Comparison of ENCODE assay signal across 24 cellular contexts in genomic region chr17:69059458-69060205, GRCh38. TPM values are rescaled to one million over a fixed set of nuclear protein-coding genes. Genes with fewer than 3 reads are reported as not detected.
A peak's percentile ranks its signal among the peaks of the same experiment; 100 is the strongest.
DNase-seq lines count a peak whose midpoint lies in the region; TF ChIP-seq lines count a peak whose summit lies in the region.
"Had no signal": no experiment of that assay in that cellular context is flagged by ENCODE, and none has a peak within 500 bp of the region (broad histone marks: within the 10 kb centered on the region; RNA-seq: fewer than 3 reads in every experiment).

No MANE protein-coding gene starts in this region.

- peak overlapping the region; percentile 3 for H3K27ac Mint-ChIP-seq in type B pancreatic cell
- H3K27ac Mint-ChIP-seq: activated CD4-positive, alpha-beta memory T cell treated with anti-CD3 and anti-CD28 coated beads for 36 hours; activated naive CD4-positive, alpha-beta T cell treated with anti-CD3 and anti-CD28 coated beads, Interleukin-2, amount 10 ng/mL, durations not matched to agents 7 days and 5 days had no signal

- BruUV-seq in mammary epithelial cell (replicated peaks; lab: Mats Ljungman, UMichigan), result no TSS peak

- H3K4me3 ChIP-seq in breast epithelium (peak overlapping the region in 2 of 3 donors; percentile 28 to 42), mammary epithelial cell (replicated peaks in 1 of 3; ENCODE audit: insufficient read depth in 1 of 3, low read depth in 2 of 3, low read length in 3 of 3) (no peak overlapping the region), fibroblast of mammary gland (ENCODE audit: control insufficient read depth, low read depth, low read length) (peak overlapping the region; percentile 24), osteoblast (ENCODE audit: insufficient read depth, low read length) (peak overlapping the region; percentile 23)

- peak overlapping the region; percentile 58 to 73 for H3K27ac ChIP-seq in breast epithelium
- no peak overlapping the region for H3K27ac ChIP-seq in mammary epithelial cell (ENCODE audit: insufficient read depth, low read depth, low read length)
- H3K27ac ChIP-seq in osteoblast (ENCODE audit: low read depth, low read length), result peak overlapping the region; percentile 67
- H3K27ac ChIP-seq: C4-2B, neutrophil had no signal

- no peaks in the 10 kb centered on the region for H3K9me3 ChIP-seq in breast epithelium
- no peaks in the 10 kb centered on the region for H3K9me3 ChIP-seq in mammary epithelial cell (replicated peaks; ENCODE audit: insufficient read depth, low read length)
- H3K9me3 ChIP-seq in osteoblast (ENCODE audit: low read depth, low read length), result no peaks in the 10 kb centered on the region
- H3K9me3 ChIP-seq: neutrophil had no signal

- H3K4me2 ChIP-seq in mammary epithelial cell (ENCODE audit: insufficient read depth, low read depth, low read length) (no peak overlapping the region), osteoblast (ENCODE audit: insufficient read depth, low read length) (peak overlapping the region; percentile 50)

- H3K79me2 ChIP-seq in mammary epithelial cell (ENCODE audit: insufficient read depth, low read length) (no peaks in the 10 kb centered on the region), osteoblast (ENCODE audit: insufficient read depth, low read length) (no peaks in the 10 kb centered on the region)

- WGBS in mammary epithelial cell (ENCODE audit: low coverage, missing lambda C conversion rate), result 80% methylated on average over 8 of the region's 8 CpGs

- no peak overlapping the region for H3K4me3 Mint-ChIP-seq in type B pancreatic cell
- H3K4me3 Mint-ChIP-seq: activated CD4-positive, alpha-beta memory T cell treated with anti-CD3 and anti-CD28 coated beads for 36 hours; activated naive CD4-positive, alpha-beta T cell treated with anti-CD3 and anti-CD28 coated beads, Interleukin-2, amount 10 ng/mL, durations not matched to agents 7 days and 5 days had no signal

- CTCF ChIA-PET in mammary epithelial cell (lab: Charles Lee; ENCODE audit: low non-redundant PET), result no interaction called here

- H3K4me1 ChIP-seq in breast epithelium (no peaks in the 10 kb centered on the region), mammary epithelial cell (ENCODE audit: insufficient read depth, low read length) (no peaks in the 10 kb centered on the region), osteoblast (ENCODE audit: insufficient read depth, low read length) (peaks cover 24% of the 10 kb centered on the region)

- H3K36me3 Mint-ChIP-seq in type B pancreatic cell, result peaks cover 8% of the 10 kb centered on the region
- H3K36me3 Mint-ChIP-seq: activated CD4-positive, alpha-beta memory T cell treated with anti-CD3 and anti-CD28 coated beads for 36 hours; activated naive CD4-positive, alpha-beta T cell treated with anti-CD3 and anti-CD28 coated beads, Interleukin-2, amount 10 ng/mL, durations not matched to agents 7 days and 5 days had no signal

- intact Hi-C loops in breast epithelium (cut with DNase I; ENCODE audit: low total_unique reads) (no loop called here), mammary epithelial cell (cut with micrococcal nuclease) (no loop called here)

- dilution Hi-C loops in mammary epithelial cell (cut with HindIII; ENCODE audit: low sequenced_read_pairs), result no loop called here

- DNase-seq in breast epithelium (ENCODE audit: low spot score in 2 of 2) (no peak), mammary epithelial cell (no peak), fibroblast of mammary gland (ENCODE audit: low read depth) (peak; percentile 43), osteoblast (ENCODE audit: insufficient read length, low spot score, missing footprints) (no peak), type B pancreatic cell (ENCODE audit: extremely low spot score, unreplicated experiment) (no peak), islet precursor cell (no peak), MV-4-11 (lab: John Stamatoyannopoulos, UW) (no peak)
- no peak for DNase-seq in activated CD4-positive, alpha-beta T cell treated with anti-CD3 and anti-CD28 coated beads for 4 hours
- DNase-seq: 8988T; activated CD4-positive, alpha-beta memory T cell treated with anti-CD3 and anti-CD28 coated beads for 36 hours; activated naive CD4-positive, alpha-beta T cell treated with anti-CD3 and anti-CD28 coated beads, Interleukin-2, amount 10 ng/mL, durations not matched to agents 7 days and 5 days; activated T-cell treated with anti-CD3 and anti-CD28 coated beads, Interleukin-2, amount 50 U/mL, for 1 hour; cortex of kidney; GF-D8; midbrain; NCI-H1417 treated with DMSO at 0.1 percent for 48 hours; NCI-H2171; NCI-H526 treated with DMSO at 0.1 percent for 48 hours; SHP77 treated with DMSO at 0.1 percent for 48 hours; stimulated activated CD4-positive, alpha-beta T cell treated with anti-CD3 and anti-CD28 coated beads, Interleukin-1b, Interleukin-23, amount 100 ng/mL, for 48 hours; stimulated activated naive CD8-positive, alpha-beta T cell treated with anti-CD3 and anti-CD28 coated beads, Interleukin-15, Interleukin-2, amounts not matched to agents 100 U/mL and 50 U/mL, for 24 hours had no signal

- H4K20me1 ChIP-seq in mammary epithelial cell (ENCODE audit: insufficient read depth, low read length), result no peaks in the 10 kb centered on the region
- no peaks in the 10 kb centered on the region for H4K20me1 ChIP-seq in osteoblast (ENCODE audit: insufficient read depth, low read length)

- H2AFZ ChIP-seq in mammary epithelial cell (ENCODE audit: low read depth, low read length), result no peak overlapping the region
- H2AFZ ChIP-seq in osteoblast (ENCODE audit: low read length), result peak overlapping the region; percentile 49

- no peaks in the 10 kb centered on the region for H3K27me3 ChIP-seq in breast epithelium
- H3K27me3 ChIP-seq in mammary epithelial cell (ENCODE audit: insufficient read depth, low read length), result no peaks in the 10 kb centered on the region
- H3K27me3 ChIP-seq in osteoblast (ENCODE audit: insufficient read depth, low read length), result no peaks in the 10 kb centered on the region
- H3K27me3 ChIP-seq: neutrophil had no signal

- peaks cover 16% of the 10 kb centered on the region for H3K4me1 Mint-ChIP-seq in type B pancreatic cell (ENCODE audit: unreplicated experiment)

- no peaks in the 10 kb centered on the region for H3K27me3 Mint-ChIP-seq in type B pancreatic cell

- peaks cover 6% of the 10 kb centered on the region for H3K9me3 Mint-ChIP-seq in type B pancreatic cell

- no peaks in the 10 kb centered on the region for H3K36me3 ChIP-seq in breast epithelium
- H3K36me3 ChIP-seq in mammary epithelial cell (ENCODE audit: insufficient read depth, low read length), result no peaks in the 10 kb centered on the region
- H3K36me3 ChIP-seq in osteoblast (ENCODE audit: insufficient read depth, low read length), result no peaks in the 10 kb centered on the region
- H3K36me3 ChIP-seq: neutrophil had no signal

- no peak for TF ChIP-seq POLR2A in breast epithelium (IDR thresholded peaks at IDR 0.05)

- TF ChIP-seq CTCF in breast epithelium (IDR thresholded peaks at IDR 0.05), result no peak
- no peak for TF ChIP-seq CTCF in mammary epithelial cell (conservative IDR thresholded peaks at IDR 0.05 in 1 of 2, IDR thresholded peaks at IDR 0.05 in 1 of 2; ENCODE audit: extremely low read depth in 1 of 2, insufficient read depth in 1 of 2, low read depth in 1 of 2, low read length in 2 of 2)
- no peak for TF ChIP-seq CTCF in fibroblast of mammary gland (conservative IDR thresholded peaks at IDR 0.05; ENCODE audit: control insufficient read depth, insufficient read depth, low read depth, low read length)
- TF ChIP-seq CTCF in osteoblast (IDR thresholded peaks at IDR 0.05; ENCODE audit: extremely low read depth, low read depth, low read length), result no peak
- no peak for TF ChIP-seq CTCF in type B pancreatic cell (conservative IDR thresholded peaks at IDR 0.05)

- in situ Hi-C loops in mammary epithelial cell (cut with MboI; ENCODE audit: low sequenced_read_pairs in 2 of 2), result loop anchor here (10.0 to 25.0 kb wide), 2 partner anchors 165 to 178 kb away; partner anchors contain the start of gene ABCA10 (in 2 of the 2)

- H3K9ac ChIP-seq in mammary epithelial cell (ENCODE audit: insufficient read depth, low read length), result no peak overlapping the region

RNA-seq across cellular contexts. Expression of gene ABCA9, which starts 1.1 kb away (rescaled TPM):
- total RNA-seq in breast epithelium (10 to 100 TPM; 18.0 to 92.7 (median 56.7) TPM), mammary epithelial cell (1 to 10 TPM in 1 of 2 donors, under 1 TPM in 1; 0.31 to 1.8 TPM), osteoblast (16.8 and 23.2 TPM in 2 replicates), type B pancreatic cell (ENCODE audit: low replicate concordance) (0.19 and 5.0 TPM in 2 replicates)
- 0.02 TPM for polyA plus RNA-seq in mammary epithelial cell
- not detected for polyA minus RNA-seq in mammary epithelial cell
- total RNA-seq: activated CD4-positive, alpha-beta memory T cell treated with anti-CD3 and anti-CD28 coated beads for 36 hours; HT1080 had no signal

Comparison
In these comparisons a context has a peak if more than half of its experiments do, and no peak if none do; other contexts are left out.
1. H3K4me3 ChIP-seq: peak in breast epithelium (2 of 3), fibroblast of mammary gland (single experiment) and osteoblast (single experiment); none in mammary epithelial cell (0 of 3).